Comparison of ENCODE assay signal across 1 cellular context in the genomic region with DNA sequence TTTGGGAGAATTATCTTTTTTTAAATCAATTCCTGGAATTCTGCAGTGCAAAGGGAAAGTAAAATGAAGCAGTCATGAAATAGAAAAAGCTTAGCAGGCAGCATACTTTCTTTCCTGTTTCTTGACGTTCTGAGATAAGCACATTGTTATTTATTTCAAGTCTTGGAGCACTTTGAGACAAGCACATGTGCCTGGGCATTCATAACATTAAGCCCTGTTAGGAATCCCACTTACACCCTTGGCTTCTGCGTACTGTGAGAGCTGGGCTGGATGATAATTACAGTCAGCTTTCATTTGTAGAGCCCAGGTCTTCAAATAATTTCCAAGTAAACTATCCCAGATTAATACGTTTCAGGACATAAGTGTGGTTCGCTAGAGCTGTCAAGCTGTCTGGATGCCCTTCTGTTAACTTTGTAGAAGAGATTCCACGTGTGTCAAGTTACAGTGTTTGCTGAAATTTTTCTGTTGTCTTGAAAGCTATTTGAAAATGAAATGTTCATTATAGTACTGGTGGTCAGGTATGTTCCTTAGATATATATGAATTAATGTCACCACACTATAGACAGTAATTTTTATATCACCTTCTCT.
TF ChIP-seq lines count a peak whose summit lies in the region.

No MANE protein-coding gene starts in this region.

TF ChIP-seq in K562, 482 proteins besides CTCF, POLR2A, EP300 and RAD21 (continued from another document):
- TF ChIP-seq, protein P1, sequence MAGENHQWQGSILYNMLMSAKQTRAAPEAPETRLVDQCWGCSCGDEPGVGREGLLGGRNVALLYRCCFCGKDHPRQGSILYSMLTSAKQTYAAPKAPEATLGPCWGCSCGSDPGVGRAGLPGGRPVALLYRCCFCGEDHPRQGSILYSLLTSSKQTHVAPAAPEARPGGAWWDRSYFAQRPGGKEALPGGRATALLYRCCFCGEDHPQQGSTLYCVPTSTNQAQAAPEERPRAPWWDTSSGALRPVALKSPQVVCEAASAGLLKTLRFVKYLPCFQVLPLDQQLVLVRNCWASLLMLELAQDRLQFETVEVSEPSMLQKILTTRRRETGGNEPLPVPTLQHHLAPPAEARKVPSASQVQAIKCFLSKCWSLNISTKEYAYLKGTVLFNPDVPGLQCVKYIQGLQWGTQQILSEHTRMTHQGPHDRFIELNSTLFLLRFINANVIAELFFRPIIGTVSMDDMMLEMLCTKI (IDR thresholded peaks at IDR 0.05; ENCODE audit: partially characterized antibody): no peak
- peak; percentile 73 for TF ChIP-seq SOX6 (IDR thresholded peaks at IDR 0.05)
- no peak for TF ChIP-seq NFE2L1 (tag; IDR thresholded peaks at IDR 0.05; ENCODE audit: borderline replicate concordance, low read depth)
- TF ChIP-seq, protein P2, sequence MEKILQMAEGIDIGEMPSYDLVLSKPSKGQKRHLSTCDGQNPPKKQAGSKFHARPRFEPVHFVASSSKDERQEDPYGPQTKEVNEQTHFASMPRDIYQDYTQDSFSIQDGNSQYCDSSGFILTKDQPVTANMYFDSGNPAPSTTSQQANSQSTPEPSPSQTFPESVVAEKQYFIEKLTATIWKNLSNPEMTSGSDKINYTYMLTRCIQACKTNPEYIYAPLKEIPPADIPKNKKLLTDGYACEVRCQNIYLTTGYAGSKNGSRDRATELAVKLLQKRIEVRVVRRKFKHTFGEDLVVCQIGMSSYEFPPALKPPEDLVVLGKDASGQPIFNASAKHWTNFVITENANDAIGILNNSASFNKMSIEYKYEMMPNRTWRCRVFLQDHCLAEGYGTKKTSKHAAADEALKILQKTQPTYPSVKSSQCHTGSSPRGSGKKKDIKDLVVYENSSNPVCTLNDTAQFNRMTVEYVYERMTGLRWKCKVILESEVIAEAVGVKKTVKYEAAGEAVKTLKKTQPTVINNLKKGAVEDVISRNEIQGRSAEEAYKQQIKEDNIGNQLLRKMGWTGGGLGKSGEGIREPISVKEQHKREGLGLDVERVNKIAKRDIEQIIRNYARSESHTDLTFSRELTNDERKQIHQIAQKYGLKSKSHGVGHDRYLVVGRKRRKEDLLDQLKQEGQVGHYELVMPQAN (IDR thresholded peaks at IDR 0.05; ENCODE audit: borderline replicate concordance): peak; percentile 80
- TF ChIP-seq, protein P3, sequence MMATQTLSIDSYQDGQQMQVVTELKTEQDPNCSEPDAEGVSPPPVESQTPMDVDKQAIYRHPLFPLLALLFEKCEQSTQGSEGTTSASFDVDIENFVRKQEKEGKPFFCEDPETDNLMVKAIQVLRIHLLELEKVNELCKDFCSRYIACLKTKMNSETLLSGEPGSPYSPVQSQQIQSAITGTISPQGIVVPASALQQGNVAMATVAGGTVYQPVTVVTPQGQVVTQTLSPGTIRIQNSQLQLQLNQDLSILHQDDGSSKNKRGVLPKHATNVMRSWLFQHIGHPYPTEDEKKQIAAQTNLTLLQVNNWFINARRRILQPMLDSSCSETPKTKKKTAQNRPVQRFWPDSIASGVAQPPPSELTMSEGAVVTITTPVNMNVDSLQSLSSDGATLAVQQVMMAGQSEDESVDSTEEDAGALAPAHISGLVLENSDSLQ (IDR thresholded peaks at IDR 0.05): no peak
- peak; percentile 31 for TF ChIP-seq CXXC5 (CRISPR knock-in tag; IDR thresholded peaks at IDR 0.05)
TF ChIP-seq in K562: peak in this region for 56.
